ENCODE assay signal across 1 cellular context in genomic region chr4:127783026-127783769, GRCh38.
TF ChIP-seq lines count a peak whose summit lies in the region.

No MANE protein-coding gene starts in this region.

TF ChIP-seq in HCT116, 20 proteins besides CTCF, POLR2A, EP300 and RAD21 (continued from another document):
- no peak for TF ChIP-seq CEBPB (IDR thresholded peaks at IDR 0.05; ENCODE audit: low read depth)
